In genomic region chr1:147223740-147224615, GRCh38 we compare ENCODE assay signal across 13 cellular contexts. TPM values are rescaled to one million over a fixed set of nuclear protein-coding genes. Genes with fewer than 3 reads are reported as not detected.
DNase-seq lines count a peak whose midpoint lies in the region; ATAC-seq and TF ChIP-seq lines count a peak whose summit lies in the region.
"Had no signal": no experiment of that assay in that cellular context is flagged by ENCODE, and none has a peak within 500 bp of the region (broad histone marks: within the 10 kb centered on the region; RNA-seq: fewer than 3 reads in every experiment).

No MANE protein-coding gene starts in this region.

- in situ Hi-C loops in transverse colon (cut with MboI; ENCODE audit: low pct_ligation_motif_present in 1 of 4, low pct_unique_long_range_greater_than_20kb in 1 of 4, low sequenced_read_pairs in 3 of 4) = loop anchor here in 1 of 4 donors (10.0 kb wide), 1 partner anchor 49 kb away; the partner anchor contains the start of gene PRKAB2

- H3K27ac ChIP-seq in right lobe of liver = peak overlapping the region; percentile 34 to 91 (median 89)
- peak overlapping the region; percentile 83 to 90 (median 88) for H3K27ac ChIP-seq in transverse colon
- H3K27ac ChIP-seq in effector memory CD4-positive, alpha-beta T cell (ENCODE audit: insufficient read depth, low read length, poor library complexity, severe bottlenecking) = no peak overlapping the region

- peaks cover 14% of the 10 kb centered on the region for H3K4me1 Mint-ChIP-seq in T-helper 2 cell treated with Interferon-gamma antibody and Interleukin-4, amounts not matched to agents 5 μg/mL and 100 μg/mL, for 36 hours (ENCODE audit: low read depth)
- H3K4me1 Mint-ChIP-seq in T-cell = peaks cover 13 to 23% (median 20%) of the 10 kb centered on the region in 3 donors

- no peaks in the 10 kb centered on the region for H3K36me3 Mint-ChIP-seq in T-helper 2 cell treated with Interferon-gamma antibody and Interleukin-4, amounts not matched to agents 5 μg/mL and 100 μg/mL, for 36 hours (ENCODE audit: low read depth)
- H3K36me3 Mint-ChIP-seq in T-cell = no peaks in the 10 kb centered on the region

- H3K27me3 ChIP-seq in right lobe of liver (no peaks in the 10 kb centered on the region), transverse colon (no peaks in the 10 kb centered on the region)
- H3K27me3 ChIP-seq in effector memory CD4-positive, alpha-beta T cell (replicated peaks; ENCODE audit: control insufficient read depth, insufficient read depth, low read length, poor library complexity, severe bottlenecking) = no peaks in the 10 kb centered on the region
- H3K27me3 ChIP-seq: spleen had no signal

- no peak for DNase-seq in T-helper 2 cell treated with Interferon-gamma antibody and Interleukin-4, amounts not matched to agents 5 μg/mL and 100 μg/mL, for 36 hours (ENCODE audit: low spot score)
- DNase-seq in T-helper 2 cell (no peak), T-cell (no peak), right lobe of liver (no peak), transverse colon (no peak)
- no peak for DNase-seq in effector memory CD4-positive, alpha-beta T cell
- DNase-seq: activated naive CD8-positive, alpha-beta T cell treated with anti-CD3 and anti-CD28 coated beads, Interleukin-2, amount 50 U/mL, for 24 hours; GOT3; NCI-H524; SIG-M5; spleen had no signal

- no peak for ATAC-seq in T-cell (replicated peaks in 1 of 4)
- ATAC-seq in right lobe of liver = peak; percentile 37 to 72 (median 64)
- no peak for ATAC-seq in GM18858 (IDR thresholded peaks at IDR 0.05; ENCODE audit: unreplicated experiment)
- ATAC-seq in HG03565 (IDR thresholded peaks at IDR 0.05; ENCODE audit: unreplicated experiment) = no peak
- ATAC-seq: activated naive CD8-positive, alpha-beta T cell treated with anti-CD3 and anti-CD28 coated beads, Interleukin-2, amount 50 U/mL, for 24 hours had no signal

- POLR2A ChIA-PET in T-cell (lab: Charles Lee) = no interaction called here

- H3K4me1 ChIP-seq in right lobe of liver (peaks cover 0 to 41% (median 7%) of the 10 kb centered on the region in 4 donors), transverse colon (peaks cover 0 to 20% (median 3%) of the 10 kb centered on the region in 4 donors)
- peaks cover 4% of the 10 kb centered on the region for H3K4me1 ChIP-seq in effector memory CD4-positive, alpha-beta T cell (ENCODE audit: control insufficient read depth, insufficient read depth, low read length, poor library complexity, severe bottlenecking)

- TF ChIP-seq POLR2A in right lobe of liver (IDR thresholded peaks at IDR 0.05) (peak; percentile 11), transverse colon (IDR thresholded peaks at IDR 0.05) (no peak)

- CTCF ChIA-PET in T-cell (lab: Charles Lee) = interaction anchor here in 1 of 2 donors (0.7 kb wide), 1 partner anchor 18 kb away, joined by 3 read pairs; no protein-coding TSS in a partner anchor

- no peaks in the 10 kb centered on the region for H3K9me3 Mint-ChIP-seq in T-helper 2 cell treated with Interferon-gamma antibody and Interleukin-4, amounts not matched to agents 5 μg/mL and 100 μg/mL, for 36 hours
- no peaks in the 10 kb centered on the region for H3K9me3 Mint-ChIP-seq in T-cell
- H3K9me3 Mint-ChIP-seq: activated naive CD8-positive, alpha-beta T cell treated with anti-CD3 and anti-CD28 coated beads, Interleukin-2, amount 50 U/mL, for 24 hours had no signal

- H3K36me3 ChIP-seq in right lobe of liver (peaks cover 0 to 43% (median 15%) of the 10 kb centered on the region in 4 donors), transverse colon (no peaks in the 10 kb centered on the region)
- H3K36me3 ChIP-seq in effector memory CD4-positive, alpha-beta T cell (ENCODE audit: control insufficient read depth, insufficient read depth, low read length) = no peaks in the 10 kb centered on the region
- H3K36me3 ChIP-seq: spleen had no signal

- H3K27me3 Mint-ChIP-seq in T-helper 2 cell treated with Interferon-gamma antibody and Interleukin-4, amounts not matched to agents 5 μg/mL and 100 μg/mL, for 36 hours (ENCODE audit: low read depth) = peaks cover 12% of the 10 kb centered on the region
- H3K27me3 Mint-ChIP-seq in T-cell = no peaks in the 10 kb centered on the region
- H3K27me3 Mint-ChIP-seq: activated naive CD8-positive, alpha-beta T cell treated with anti-CD3 and anti-CD28 coated beads, Interleukin-2, amount 50 U/mL, for 24 hours had no signal

- whole genome bisulfite sequencing in right lobe of liver (ENCODE audit: insufficient coverage, low coverage, low lambda C conversion rate, missing lambda C conversion rate) = 23% methylated on average over 14 of the region's 14 CpGs
- 70 to 77% methylated on average over 7 to 14 of the region's 14 CpGs for WGBS in transverse colon (ENCODE audit: low coverage in 1 of 2), 2 donors

- TF ChIP-seq EP300 in transverse colon (IDR thresholded peaks at IDR 0.05; ENCODE audit: low read depth) = no peak

- no peaks in the 10 kb centered on the region for H3K9me3 ChIP-seq in right lobe of liver
- H3K9me3 ChIP-seq in transverse colon = no peaks in the 10 kb centered on the region
- H3K9me3 ChIP-seq in effector memory CD4-positive, alpha-beta T cell (ENCODE audit: control insufficient read depth, low read length) = no peaks in the 10 kb centered on the region
- H3K9me3 ChIP-seq: spleen had no signal

- TF ChIP-seq CTCF in right lobe of liver (IDR thresholded peaks at IDR 0.05) (no peak), transverse colon (IDR thresholded peaks at IDR 0.05) (no peak)

- H3K4me3 ChIP-seq in right lobe of liver (peak overlapping the region; percentile 53 to 74 (median 62)), transverse colon (peak overlapping the region in 3 of 4 donors; percentile 49 to 70 (median 59))
- no peak overlapping the region for H3K4me3 ChIP-seq in effector memory CD4-positive, alpha-beta T cell (ENCODE audit: insufficient read depth, low read depth, low read length, poor library complexity, severe bottlenecking)

- H3K27ac Mint-ChIP-seq in T-helper 2 cell treated with Interferon-gamma antibody and Interleukin-4, amounts not matched to agents 5 μg/mL and 100 μg/mL, for 36 hours = no peak overlapping the region
- no peak overlapping the region for H3K27ac Mint-ChIP-seq in T-cell
- H3K27ac Mint-ChIP-seq: activated naive CD8-positive, alpha-beta T cell treated with anti-CD3 and anti-CD28 coated beads, Interleukin-2, amount 50 U/mL, for 24 hours had no signal

- intact Hi-C loops in right lobe of liver (cut with DNase I) = no loop called here
- intact Hi-C loops in transverse colon (cut with DNase I; ENCODE audit: low total_unique reads) = no loop called here

- peak overlapping the region; percentile 19 for H3K4me3 Mint-ChIP-seq in T-helper 2 cell treated with Interferon-gamma antibody and Interleukin-4, amounts not matched to agents 5 μg/mL and 100 μg/mL, for 36 hours
- H3K4me3 Mint-ChIP-seq in T-cell = peak overlapping the region in 2 of 3 donors; percentile 18 to 35

RNA-seq across cellular contexts. Expression of gene FMO5, which starts 1.2 kb away (rescaled TPM):
- total RNA-seq in T-cell = 1 to 10 TPM in 1 of 5 donors, under 1 TPM in 4; 0.23 to 1.4 (median 0.95) TPM
- 100 to 1,000 TPM in 3 of 6 experiments, 10 to 100 TPM in 3; 55.0 to 482 (median 99.6) TPM for total RNA-seq in right lobe of liver
- total RNA-seq in transverse colon = 100 to 1,000 TPM in 1 of 4 donors, 10 to 100 TPM in 3; 57.6 to 145 (median 62.6) TPM

RNA-seq across cellular contexts. Expression of gene CHD1L, which starts 18.5 kb away (rescaled TPM):
- 10 to 100 TPM; 25.1 to 43.9 (median 33.8) TPM for total RNA-seq in T-cell
- total RNA-seq in right lobe of liver = 10 to 100 TPM; 21.7 to 34.3 (median 28.8) TPM
- total RNA-seq in transverse colon = 10 to 100 TPM; 27.1 to 32.9 (median 30.1) TPM

RNA-seq across cellular contexts. Expression of gene PRKAB2, which starts 51.7 kb away (rescaled TPM):
- 10 to 100 TPM; 13.6 to 22.0 (median 18.4) TPM for total RNA-seq in T-cell
- total RNA-seq in right lobe of liver = 10 to 100 TPM; 10.8 to 54.0 (median 25.9) TPM
- 10 to 100 TPM; 20.9 to 45.6 (median 27.3) TPM for total RNA-seq in transverse colon

Comparison
In these comparisons a context has a peak if more than half of its experiments do, and no peak if none do; other contexts are left out.
1. ATAC-seq: peak in right lobe of liver (4 of 4); none in T-cell (0 of 4), GM18858 (single experiment) and HG03565 (single experiment).
2. RNA of gene FMO5, which starts 1.2 kb away (total RNA-seq): 55.0 to 482 TPM in right lobe of liver and 57.6 to 145 TPM in transverse colon; 0.23 to 1.4 TPM in T-cell; every median in the first group is over 10 times any median in the second.